In genomic region chr6:135261872-135262725, GRCh38 we compare ENCODE assay signal across 1 cellular context.
A peak's percentile ranks its signal among the peaks of the same experiment; 100 is the strongest.
TF ChIP-seq lines count a peak whose summit lies in the region.

No MANE protein-coding gene starts in this region.

TF ChIP-seq in K562, 482 proteins besides CTCF, POLR2A, EP300 and RAD21 (continued from another document and continues in another):
- TF ChIP-seq RCOR1 (IDR thresholded peaks at IDR 0.05; ENCODE audit: borderline replicate concordance in 1 of 2, low read depth in 2 of 2, low read length in 2 of 2) (peak in 1 of 2 experiments; percentile 51; a peak in 1 of 4 replicates), DMBX1 (CRISPR knock-in tag; IDR thresholded peaks at IDR 0.05; ENCODE audit: borderline replicate concordance) (peak; percentile 54), TEAD1 (CRISPR knock-in tag; IDR thresholded peaks at IDR 0.05) (0 out of 4 replicates have a peak, but pooled peaks of 1 of the 2 experiments have one; percentile 8), ELF2 (CRISPR knock-in tag; IDR thresholded peaks at IDR 0.05) (0 out of 2 replicates have a peak, but pooled peaks have one; percentile 65), USF1 (CRISPR knock-in tag; IDR thresholded peaks at IDR 0.05) (peak; percentile 54; the same call in 1 of the 2 replicates), LEF1 (IDR thresholded peaks at IDR 0.05) (peak; percentile 39; the same call in 1 of the 2 replicates), RFX5 (IDR thresholded peaks at IDR 0.05; ENCODE audit: low read depth, low read length) (no peak), E2F8 (IDR thresholded peaks at IDR 0.05; ENCODE audit: low read depth, partially characterized antibody) (no peak), SMAD4 (CRISPR knock-in tag; conservative IDR thresholded peaks at IDR 0.05) (peak; percentile 84), TCF3 (CRISPR knock-in tag; IDR thresholded peaks at IDR 0.05) (peak; percentile 64), ZNF589 (CRISPR knock-in tag; IDR thresholded peaks at IDR 0.05; ENCODE audit: low read depth) (0 out of 2 replicates have a peak, but pooled peaks have one; percentile 46), E2F1 (CRISPR knock-in tag; IDR thresholded peaks at IDR 0.05) (no peak), ZKSCAN8 (CRISPR knock-in tag; IDR thresholded peaks at IDR 0.05) (0 out of 2 replicates have a peak, but pooled peaks have one; percentile 1), TEAD4 (IDR thresholded peaks at IDR 0.05; ENCODE audit: low read length) (peak; percentile 67), TEAD4 (CRISPR knock-in tag; IDR thresholded peaks at IDR 0.05; ENCODE audit: borderline replicate concordance) (no peak), FOSL1 (tag; conservative IDR thresholded peaks at IDR 0.05) (peak; percentile 75), ZNF134 (CRISPR knock-in tag; conservative IDR thresholded peaks at IDR 0.05) (peak; percentile 52; the same call in 1 of the 2 replicates), CEBPB (tag; IDR thresholded peaks at IDR 0.05) (no peak), GABPB2 (CRISPR knock-in tag; conservative IDR thresholded peaks at IDR 0.05) (no peak), TCFL5 (CRISPR knock-in tag; conservative IDR thresholded peaks at IDR 0.05) (0 out of 2 replicates have a peak, but pooled peaks have one; percentile 35), ESRRA (IDR thresholded peaks at IDR 0.05; ENCODE audit: borderline replicate concordance, low read depth) (peak; percentile 67; the same call in 1 of the 2 replicates), DPF2 (IDR thresholded peaks at IDR 0.05) (peak; percentile 59)
- TF ChIP-seq, protein P1, sequence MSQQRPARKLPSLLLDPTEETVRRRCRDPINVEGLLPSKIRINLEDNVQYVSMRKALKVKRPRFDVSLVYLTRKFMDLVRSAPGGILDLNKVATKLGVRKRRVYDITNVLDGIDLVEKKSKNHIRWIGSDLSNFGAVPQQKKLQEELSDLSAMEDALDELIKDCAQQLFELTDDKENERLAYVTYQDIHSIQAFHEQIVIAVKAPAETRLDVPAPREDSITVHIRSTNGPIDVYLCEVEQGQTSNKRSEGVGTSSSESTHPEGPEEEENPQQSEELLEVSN (IDR thresholded peaks at IDR 0.05; ENCODE audit: borderline replicate concordance in 1 of 2, extremely low read depth in 1 of 2, insufficient read depth in 1 of 2, insufficient read length in 1 of 2, low read depth in 1 of 2, low read length in 1 of 2, poor library complexity in 1 of 2, severe bottlenecking in 1 of 2), result peak; percentile 46 to 69
- TF ChIP-seq, protein P2, sequence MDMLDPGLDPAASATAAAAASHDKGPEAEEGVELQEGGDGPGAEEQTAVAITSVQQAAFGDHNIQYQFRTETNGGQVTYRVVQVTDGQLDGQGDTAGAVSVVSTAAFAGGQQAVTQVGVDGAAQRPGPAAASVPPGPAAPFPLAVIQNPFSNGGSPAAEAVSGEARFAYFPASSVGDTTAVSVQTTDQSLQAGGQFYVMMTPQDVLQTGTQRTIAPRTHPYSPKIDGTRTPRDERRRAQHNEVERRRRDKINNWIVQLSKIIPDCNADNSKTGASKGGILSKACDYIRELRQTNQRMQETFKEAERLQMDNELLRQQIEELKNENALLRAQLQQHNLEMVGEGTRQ (CRISPR knock-in tag; IDR thresholded peaks at IDR 0.05), result peak; percentile 46
- TF ChIP-seq, protein P3, sequence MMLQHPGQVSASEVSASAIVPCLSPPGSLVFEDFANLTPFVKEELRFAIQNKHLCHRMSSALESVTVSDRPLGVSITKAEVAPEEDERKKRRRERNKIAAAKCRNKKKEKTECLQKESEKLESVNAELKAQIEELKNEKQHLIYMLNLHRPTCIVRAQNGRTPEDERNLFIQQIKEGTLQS (IDR thresholded peaks at IDR 0.05), result no peak
- TF ChIP-seq, protein P3 (CRISPR knock-in tag; conservative IDR thresholded peaks at IDR 0.05), result no peak
- TF ChIP-seq, protein P4, sequence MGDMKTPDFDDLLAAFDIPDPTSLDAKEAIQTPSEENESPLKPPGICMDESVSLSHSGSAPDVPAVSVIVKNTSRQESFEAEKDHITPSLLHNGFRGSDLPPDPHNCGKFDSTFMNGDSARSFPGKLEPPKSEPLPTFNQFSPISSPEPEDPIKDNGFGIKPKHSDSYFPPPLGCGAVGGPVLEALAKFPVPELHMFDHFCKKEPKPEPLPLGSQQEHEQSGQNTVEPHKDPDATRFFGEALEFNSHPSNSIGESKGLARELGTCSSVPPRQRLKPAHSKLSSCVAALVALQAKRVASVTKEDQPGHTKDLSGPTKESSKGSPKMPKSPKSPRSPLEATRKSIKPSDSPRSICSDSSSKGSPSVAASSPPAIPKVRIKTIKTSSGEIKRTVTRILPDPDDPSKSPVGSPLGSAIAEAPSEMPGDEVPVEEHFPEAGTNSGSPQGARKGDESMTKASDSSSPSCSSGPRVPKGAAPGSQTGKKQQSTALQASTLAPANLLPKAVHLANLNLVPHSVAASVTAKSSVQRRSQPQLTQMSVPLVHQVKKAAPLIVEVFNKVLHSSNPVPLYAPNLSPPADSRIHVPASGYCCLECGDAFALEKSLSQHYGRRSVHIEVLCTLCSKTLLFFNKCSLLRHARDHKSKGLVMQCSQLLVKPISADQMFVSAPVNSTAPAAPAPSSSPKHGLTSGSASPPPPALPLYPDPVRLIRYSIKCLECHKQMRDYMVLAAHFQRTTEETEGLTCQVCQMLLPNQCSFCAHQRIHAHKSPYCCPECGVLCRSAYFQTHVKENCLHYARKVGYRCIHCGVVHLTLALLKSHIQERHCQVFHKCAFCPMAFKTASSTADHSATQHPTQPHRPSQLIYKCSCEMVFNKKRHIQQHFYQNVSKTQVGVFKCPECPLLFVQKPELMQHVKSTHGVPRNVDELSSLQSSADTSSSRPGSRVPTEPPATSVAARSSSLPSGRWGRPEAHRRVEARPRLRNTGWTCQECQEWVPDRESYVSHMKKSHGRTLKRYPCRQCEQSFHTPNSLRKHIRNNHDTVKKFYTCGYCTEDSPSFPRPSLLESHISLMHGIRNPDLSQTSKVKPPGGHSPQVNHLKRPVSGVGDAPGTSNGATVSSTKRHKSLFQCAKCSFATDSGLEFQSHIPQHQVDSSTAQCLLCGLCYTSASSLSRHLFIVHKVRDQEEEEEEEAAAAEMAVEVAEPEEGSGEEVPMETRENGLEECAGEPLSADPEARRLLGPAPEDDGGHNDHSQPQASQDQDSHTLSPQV (IDR thresholded peaks at IDR 0.05), result peak; percentile 92
- TF ChIP-seq, protein P5, sequence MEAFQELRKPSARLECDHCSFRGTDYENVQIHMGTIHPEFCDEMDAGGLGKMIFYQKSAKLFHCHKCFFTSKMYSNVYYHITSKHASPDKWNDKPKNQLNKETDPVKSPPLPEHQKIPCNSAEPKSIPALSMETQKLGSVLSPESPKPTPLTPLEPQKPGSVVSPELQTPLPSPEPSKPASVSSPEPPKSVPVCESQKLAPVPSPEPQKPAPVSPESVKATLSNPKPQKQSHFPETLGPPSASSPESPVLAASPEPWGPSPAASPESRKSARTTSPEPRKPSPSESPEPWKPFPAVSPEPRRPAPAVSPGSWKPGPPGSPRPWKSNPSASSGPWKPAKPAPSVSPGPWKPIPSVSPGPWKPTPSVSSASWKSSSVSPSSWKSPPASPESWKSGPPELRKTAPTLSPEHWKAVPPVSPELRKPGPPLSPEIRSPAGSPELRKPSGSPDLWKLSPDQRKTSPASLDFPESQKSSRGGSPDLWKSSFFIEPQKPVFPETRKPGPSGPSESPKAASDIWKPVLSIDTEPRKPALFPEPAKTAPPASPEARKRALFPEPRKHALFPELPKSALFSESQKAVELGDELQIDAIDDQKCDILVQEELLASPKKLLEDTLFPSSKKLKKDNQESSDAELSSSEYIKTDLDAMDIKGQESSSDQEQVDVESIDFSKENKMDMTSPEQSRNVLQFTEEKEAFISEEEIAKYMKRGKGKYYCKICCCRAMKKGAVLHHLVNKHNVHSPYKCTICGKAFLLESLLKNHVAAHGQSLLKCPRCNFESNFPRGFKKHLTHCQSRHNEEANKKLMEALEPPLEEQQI (IDR thresholded peaks at IDR 0.05), result no peak
